In genomic region chr6:34103321-34103720, GRCh38 we compare ENCODE assay signal across 24 cellular contexts. TPM values are rescaled to one million over a fixed set of nuclear protein-coding genes. Genes with fewer than 3 reads are reported as not detected.
"Had no signal": no experiment of that assay in that cellular context is flagged by ENCODE, and none has a peak within 500 bp of the region (broad histone marks: within the 10 kb centered on the region; RNA-seq: fewer than 3 reads in every experiment).

No MANE protein-coding gene starts in this region.

- H3K27ac ChIP-seq: KMS-11, PC-9, Peyer's patch, SJSA1, SK-N-MC had no signal

- H3K36me3 ChIP-seq: Peyer's patch, SJSA1 had no signal

- H3K4me1 ChIP-seq: Peyer's patch, SJSA1 had no signal

- ATAC-seq: Right ventricle myocardium inferior had no signal

- H3K9me3 ChIP-seq: Peyer's patch, SJSA1 had no signal

- H3K27me3 ChIP-seq: Peyer's patch had no signal

- H3K4me2 ChIP-seq: KMS-11, PC-9 had no signal

- H3K9ac ChIP-seq: KMS-11 had no signal

- H2AFZ ChIP-seq: PC-9 had no signal

- H3K4me3 ChIP-seq: PC-9, Peyer's patch, SJSA1, SK-N-MC had no signal

- DNase-seq: IMR-90, Kasumi-1, MM.1S, NCI-H1092 treated with DMSO at 0.1 percent for 48 hours, NCI-H1436, NCI-H187, NCI-H2029, NCI-H2081 treated with DMSO at 0.1 percent for 48 hours, NCI-H226, NCI-H446, NCI-H510A, NCI-H524 treated with DMSO at 0.1 percent for 48 hours, NCI-H69, NCI-H774, PC-9, Peyer's patch, SIG-M5 had no signal

RNA-seq across cellular contexts. Expression of gene GRM4, which starts 42.6 kb away (rescaled TPM):
- total RNA-seq: HT-29, IMR-90, M059J, PC-9, Peyer's patch, Right ventricle myocardium inferior, RPMI7951, SJSA1 had no signal
